1 cellular context compared by ENCODE assay signal in the genomic region with DNA sequence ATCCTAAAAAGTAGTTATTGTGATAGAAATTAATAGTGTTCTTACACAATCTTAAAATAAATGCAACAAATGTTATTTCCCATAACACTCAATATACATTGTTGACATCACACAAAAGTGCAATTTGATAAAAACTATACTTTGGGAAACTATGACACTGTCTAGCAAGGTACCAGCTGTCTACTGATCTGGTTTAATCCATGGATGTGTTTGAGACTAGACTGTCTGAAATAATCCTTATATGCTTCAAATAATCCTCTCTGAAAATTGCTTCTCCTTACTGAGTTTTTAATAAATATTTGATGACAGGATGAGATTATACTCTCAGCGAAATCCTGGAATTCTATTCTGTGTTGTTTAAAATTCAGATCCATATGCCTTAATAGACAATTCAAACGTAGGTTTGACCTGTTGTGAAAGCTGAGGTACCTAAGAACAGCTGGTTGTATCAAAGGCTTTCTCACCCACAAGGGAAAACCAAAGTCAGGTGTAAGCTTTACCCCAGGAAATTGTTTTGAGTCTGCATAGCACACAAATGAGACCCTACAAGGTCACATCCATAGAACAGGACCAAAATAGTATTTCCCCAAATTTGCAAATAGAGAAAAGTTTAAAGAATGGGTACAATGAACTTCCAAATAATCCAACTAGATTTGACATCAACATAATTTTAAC.
TF ChIP-seq lines count a peak whose summit lies in the region.

No MANE protein-coding gene starts in this region.

TF ChIP-seq in GM23338, 12 proteins besides CTCF, POLR2A, EP300 and RAD21 (continued from another document):
- TF ChIP-seq, protein P1, sequence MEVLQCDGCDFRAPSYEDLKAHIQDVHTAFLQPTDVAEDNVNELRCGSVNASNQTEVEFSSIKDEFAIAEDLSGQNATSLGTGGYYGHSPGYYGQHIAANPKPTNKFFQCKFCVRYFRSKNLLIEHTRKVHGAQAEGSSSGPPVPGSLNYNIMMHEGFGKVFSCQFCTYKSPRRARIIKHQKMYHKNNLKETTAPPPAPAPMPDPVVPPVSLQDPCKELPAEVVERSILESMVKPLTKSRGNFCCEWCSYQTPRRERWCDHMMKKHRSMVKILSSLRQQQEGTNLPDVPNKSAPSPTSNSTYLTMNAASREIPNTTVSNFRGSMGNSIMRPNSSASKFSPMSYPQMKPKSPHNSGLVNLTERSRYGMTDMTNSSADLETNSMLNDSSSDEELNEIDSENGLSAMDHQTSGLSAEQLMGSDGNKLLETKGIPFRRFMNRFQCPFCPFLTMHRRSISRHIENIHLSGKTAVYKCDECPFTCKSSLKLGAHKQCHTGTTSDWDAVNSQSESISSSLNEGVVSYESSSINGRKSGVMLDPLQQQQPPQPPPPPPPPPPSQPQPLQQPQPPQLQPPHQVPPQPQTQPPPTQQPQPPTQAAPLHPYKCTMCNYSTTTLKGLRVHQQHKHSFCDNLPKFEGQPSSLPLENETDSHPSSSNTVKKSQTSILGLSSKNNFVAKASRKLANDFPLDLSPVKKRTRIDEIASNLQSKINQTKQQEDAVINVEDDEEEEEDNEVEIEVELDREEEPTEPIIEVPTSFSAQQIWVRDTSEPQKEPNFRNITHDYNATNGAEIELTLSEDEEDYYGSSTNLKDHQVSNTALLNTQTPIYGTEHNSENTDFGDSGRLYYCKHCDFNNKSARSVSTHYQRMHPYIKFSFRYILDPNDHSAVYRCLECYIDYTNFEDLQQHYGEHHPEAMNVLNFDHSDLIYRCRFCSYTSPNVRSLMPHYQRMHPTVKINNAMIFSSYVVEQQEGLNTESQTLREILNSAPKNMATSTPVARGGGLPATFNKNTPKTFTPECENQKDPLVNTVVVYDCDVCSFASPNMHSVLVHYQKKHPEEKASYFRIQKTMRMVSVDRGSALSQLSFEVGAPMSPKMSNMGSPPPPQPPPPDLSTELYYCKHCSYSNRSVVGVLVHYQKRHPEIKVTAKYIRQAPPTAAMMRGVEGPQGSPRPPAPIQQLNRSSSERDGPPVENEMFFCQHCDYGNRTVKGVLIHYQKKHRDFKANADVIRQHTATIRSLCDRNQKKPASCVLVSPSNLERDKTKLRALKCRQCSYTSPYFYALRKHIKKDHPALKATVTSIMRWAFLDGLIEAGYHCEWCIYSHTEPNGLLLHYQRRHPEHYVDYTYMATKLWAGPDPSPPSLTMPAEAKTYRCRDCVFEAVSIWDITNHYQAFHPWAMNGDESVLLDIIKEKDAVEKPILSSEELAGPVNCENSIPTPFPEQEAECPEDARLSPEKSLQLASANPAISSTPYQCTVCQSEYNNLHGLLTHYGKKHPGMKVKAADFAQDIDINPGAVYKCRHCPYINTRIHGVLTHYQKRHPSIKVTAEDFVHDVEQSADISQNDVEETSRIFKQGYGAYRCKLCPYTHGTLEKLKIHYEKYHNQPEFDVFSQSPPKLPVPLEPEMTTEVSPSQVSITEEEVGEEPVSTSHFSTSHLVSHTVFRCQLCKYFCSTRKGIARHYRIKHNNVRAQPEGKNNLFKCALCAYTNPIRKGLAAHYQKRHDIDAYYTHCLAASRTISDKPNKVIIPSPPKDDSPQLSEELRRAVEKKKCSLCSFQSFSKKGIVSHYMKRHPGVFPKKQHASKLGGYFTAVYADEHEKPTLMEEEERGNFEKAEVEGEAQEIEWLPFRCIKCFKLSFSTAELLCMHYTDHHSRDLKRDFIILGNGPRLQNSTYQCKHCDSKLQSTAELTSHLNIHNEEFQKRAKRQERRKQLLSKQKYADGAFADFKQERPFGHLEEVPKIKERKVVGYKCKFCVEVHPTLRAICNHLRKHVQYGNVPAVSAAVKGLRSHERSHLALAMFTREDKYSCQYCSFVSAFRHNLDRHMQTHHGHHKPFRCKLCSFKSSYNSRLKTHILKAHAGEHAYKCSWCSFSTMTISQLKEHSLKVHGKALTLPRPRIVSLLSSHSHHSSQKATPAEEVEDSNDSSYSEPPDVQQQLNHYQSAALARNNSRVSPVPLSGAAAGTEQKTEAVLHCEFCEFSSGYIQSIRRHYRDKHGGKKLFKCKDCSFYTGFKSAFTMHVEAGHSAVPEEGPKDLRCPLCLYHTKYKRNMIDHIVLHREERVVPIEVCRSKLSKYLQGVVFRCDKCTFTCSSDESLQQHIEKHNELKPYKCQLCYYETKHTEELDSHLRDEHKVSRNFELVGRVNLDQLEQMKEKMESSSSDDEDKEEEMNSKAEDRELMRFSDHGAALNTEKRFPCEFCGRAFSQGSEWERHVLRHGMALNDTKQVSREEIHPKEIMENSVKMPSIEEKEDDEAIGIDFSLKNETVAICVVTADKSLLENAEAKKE (CRISPR knock-in tag; IDR thresholded peaks at IDR 0.05) = no peak
- no peak for TF ChIP-seq NANOG (IDR thresholded peaks at IDR 0.05; ENCODE audit: borderline replicate concordance)
- no peak for TF ChIP-seq CREB1 (CRISPR knock-in tag; IDR thresholded peaks at IDR 0.05; ENCODE audit: low read depth)
- no peak for TF ChIP-seq JUNB (IDR thresholded peaks at IDR 0.05; ENCODE audit: unreplicated experiment)
- TF ChIP-seq, protein P2, sequence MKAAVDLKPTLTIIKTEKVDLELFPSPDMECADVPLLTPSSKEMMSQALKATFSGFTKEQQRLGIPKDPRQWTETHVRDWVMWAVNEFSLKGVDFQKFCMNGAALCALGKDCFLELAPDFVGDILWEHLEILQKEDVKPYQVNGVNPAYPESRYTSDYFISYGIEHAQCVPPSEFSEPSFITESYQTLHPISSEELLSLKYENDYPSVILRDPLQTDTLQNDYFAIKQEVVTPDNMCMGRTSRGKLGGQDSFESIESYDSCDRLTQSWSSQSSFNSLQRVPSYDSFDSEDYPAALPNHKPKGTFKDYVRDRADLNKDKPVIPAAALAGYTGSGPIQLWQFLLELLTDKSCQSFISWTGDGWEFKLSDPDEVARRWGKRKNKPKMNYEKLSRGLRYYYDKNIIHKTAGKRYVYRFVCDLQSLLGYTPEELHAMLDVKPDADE (IDR thresholded peaks at IDR 0.05) = no peak
- no peak for TF ChIP-seq EZH2 (IDR thresholded peaks at IDR 0.05; ENCODE audit: low read depth, unreplicated experiment)
- TF ChIP-seq, protein P3, sequence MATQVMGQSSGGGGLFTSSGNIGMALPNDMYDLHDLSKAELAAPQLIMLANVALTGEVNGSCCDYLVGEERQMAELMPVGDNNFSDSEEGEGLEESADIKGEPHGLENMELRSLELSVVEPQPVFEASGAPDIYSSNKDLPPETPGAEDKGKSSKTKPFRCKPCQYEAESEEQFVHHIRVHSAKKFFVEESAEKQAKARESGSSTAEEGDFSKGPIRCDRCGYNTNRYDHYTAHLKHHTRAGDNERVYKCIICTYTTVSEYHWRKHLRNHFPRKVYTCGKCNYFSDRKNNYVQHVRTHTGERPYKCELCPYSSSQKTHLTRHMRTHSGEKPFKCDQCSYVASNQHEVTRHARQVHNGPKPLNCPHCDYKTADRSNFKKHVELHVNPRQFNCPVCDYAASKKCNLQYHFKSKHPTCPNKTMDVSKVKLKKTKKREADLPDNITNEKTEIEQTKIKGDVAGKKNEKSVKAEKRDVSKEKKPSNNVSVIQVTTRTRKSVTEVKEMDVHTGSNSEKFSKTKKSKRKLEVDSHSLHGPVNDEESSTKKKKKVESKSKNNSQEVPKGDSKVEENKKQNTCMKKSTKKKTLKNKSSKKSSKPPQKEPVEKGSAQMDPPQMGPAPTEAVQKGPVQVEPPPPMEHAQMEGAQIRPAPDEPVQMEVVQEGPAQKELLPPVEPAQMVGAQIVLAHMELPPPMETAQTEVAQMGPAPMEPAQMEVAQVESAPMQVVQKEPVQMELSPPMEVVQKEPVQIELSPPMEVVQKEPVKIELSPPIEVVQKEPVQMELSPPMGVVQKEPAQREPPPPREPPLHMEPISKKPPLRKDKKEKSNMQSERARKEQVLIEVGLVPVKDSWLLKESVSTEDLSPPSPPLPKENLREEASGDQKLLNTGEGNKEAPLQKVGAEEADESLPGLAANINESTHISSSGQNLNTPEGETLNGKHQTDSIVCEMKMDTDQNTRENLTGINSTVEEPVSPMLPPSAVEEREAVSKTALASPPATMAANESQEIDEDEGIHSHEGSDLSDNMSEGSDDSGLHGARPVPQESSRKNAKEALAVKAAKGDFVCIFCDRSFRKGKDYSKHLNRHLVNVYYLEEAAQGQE (IDR thresholded peaks at IDR 0.05; ENCODE audit: unreplicated experiment) = no peak
- no peak for TF ChIP-seq POLR2AphosphoS5 (IDR thresholded peaks at IDR 0.05; ENCODE audit: low read depth)
- no peak for TF ChIP-seq STAT1 (IDR thresholded peaks at IDR 0.05; ENCODE audit: unreplicated experiment)
- no peak for TF ChIP-seq EZH2phosphoT487 (IDR thresholded peaks at IDR 0.05; ENCODE audit: unreplicated experiment)
